Comparison of ENCODE assay signal across 30 cellular contexts in genomic region chr4:26542996-26543395, GRCh38. TPM values are rescaled to one million over a fixed set of nuclear protein-coding genes. Genes with fewer than 3 reads are reported as not detected.
"Had no signal": no experiment of that assay in that cellular context is flagged by ENCODE, and none has a peak within 500 bp of the region (broad histone marks: within the 10 kb centered on the region; RNA-seq: fewer than 3 reads in every experiment).

No MANE protein-coding gene starts in this region.

- H3K36me3 Mint-ChIP-seq: activated naive CD4-positive, alpha-beta T cell treated with anti-CD3 and anti-CD28 coated beads, Interleukin-2, amount 10 ng/mL, durations not matched to agents 7 days and 5 days; activated naive CD8-positive, alpha-beta T cell treated with anti-CD3 and anti-CD28 coated beads for 36 hours; T-cell had no signal

- H3K4me1 ChIP-seq: breast epithelium, SJCRH30 had no signal

- H3K27ac Mint-ChIP-seq: activated CD4-positive, alpha-beta memory T cell treated with anti-CD3 and anti-CD28 coated beads, Interleukin-2, amount 10 ng/mL, durations not matched to agents 7 days and 5 days; activated CD4-positive, alpha-beta T cell treated with anti-CD3 and anti-CD28 coated beads for 36 hours; activated naive CD4-positive, alpha-beta T cell treated with anti-CD3 and anti-CD28 coated beads, Interleukin-2, amount 10 ng/mL, durations not matched to agents 7 days and 5 days; activated naive CD8-positive, alpha-beta T cell treated with anti-CD3 and anti-CD28 coated beads for 36 hours; activated T-cell treated with anti-CD3 and anti-CD28 coated beads, Interleukin-2, amount 50 U/mL, for 72 hours; activated T-helper 2 cell treated with anti-CD3 and anti-CD28 coated beads, Interferon-gamma antibody, Interleukin-2, Interleukin-4, amounts not matched to agents 10 μg/mL and 5 μg/mL and 100 μg/mL, durations not matched to agents 14 hours and 24 hours and 36 hours; T-cell had no signal

- H3K27me3 ChIP-seq: breast epithelium, SJCRH30 had no signal

- H3K4me3 ChIP-seq: breast epithelium, SJCRH30 had no signal

- H3K27me3 Mint-ChIP-seq: activated naive CD4-positive, alpha-beta T cell treated with anti-CD3 and anti-CD28 coated beads, Interleukin-2, amount 10 ng/mL, durations not matched to agents 7 days and 5 days; activated naive CD8-positive, alpha-beta T cell treated with anti-CD3 and anti-CD28 coated beads for 36 hours had no signal

- H3K27ac ChIP-seq: breast epithelium, KMS-11, SJCRH30, VCaP had no signal

- H3K4me3 Mint-ChIP-seq: activated CD4-positive, alpha-beta memory T cell treated with anti-CD3 and anti-CD28 coated beads, Interleukin-2, amount 10 ng/mL, durations not matched to agents 7 days and 5 days; activated CD4-positive, alpha-beta T cell treated with anti-CD3 and anti-CD28 coated beads for 36 hours; activated naive CD4-positive, alpha-beta T cell treated with anti-CD3 and anti-CD28 coated beads, Interleukin-2, amount 10 ng/mL, durations not matched to agents 7 days and 5 days; activated naive CD8-positive, alpha-beta T cell treated with anti-CD3 and anti-CD28 coated beads for 36 hours; activated T-cell treated with anti-CD3 and anti-CD28 coated beads, Interleukin-2, amount 50 U/mL, for 72 hours; T-cell had no signal

- H3K4me1 Mint-ChIP-seq: activated CD4-positive, alpha-beta memory T cell treated with anti-CD3 and anti-CD28 coated beads, Interleukin-2, amount 10 ng/mL, durations not matched to agents 7 days and 5 days; activated CD4-positive, alpha-beta T cell treated with anti-CD3 and anti-CD28 coated beads for 36 hours; activated naive CD4-positive, alpha-beta T cell treated with anti-CD3 and anti-CD28 coated beads, Interleukin-2, amount 10 ng/mL, durations not matched to agents 7 days and 5 days; activated naive CD8-positive, alpha-beta T cell treated with anti-CD3 and anti-CD28 coated beads for 36 hours; T-cell had no signal

- DNase-seq: activated CD4-positive, alpha-beta memory T cell treated with anti-CD3 and anti-CD28 coated beads, Interleukin-2, amount 10 ng/mL, durations not matched to agents 7 days and 5 days; activated CD4-positive, alpha-beta T cell treated with anti-CD3 and anti-CD28 coated beads for 36 hours; activated CD4-positive, alpha-beta T cell treated with anti-CD3 and anti-CD28 coated beads, Interleukin-2, amount 50 U/mL, for 1 hour; activated gamma-delta T cell treated with Interleukin-2 at 50 U/mL for 16 hours; activated naive CD4-positive, alpha-beta T cell treated with anti-CD3 and anti-CD28 coated beads, Interleukin-2, amount 10 ng/mL, durations not matched to agents 7 days and 5 days; activated naive CD8-positive, alpha-beta T cell treated with anti-CD3 and anti-CD28 coated beads for 36 hours; activated T-cell treated with anti-CD3 and anti-CD28 coated beads, Interleukin-2, amount 50 U/mL, for 72 hours; caudate nucleus; MM.1S; NCI-H1105; NCI-H1436; NCI-H1694 treated with DMSO at 0.1 percent for 48 hours; NCI-H2029 treated with DMSO at 0.1 percent for 48 hours; NCI-H345; NCI-H510A; NCI-H526 treated with DMSO at 0.1 percent for 48 hours; NK-92 treated with Interleukin-12 subunit alpha and Interleukin-12 subunit beta, amount 100 ng/mL, for 24 hours; OCI-M1; RPMI8226; SJCRH30; T-cell; T-helper 2 cell; T1000 had no signal

- H3K36me3 ChIP-seq: breast epithelium, SJCRH30 had no signal

- ATAC-seq: activated CD4-positive, alpha-beta T cell treated with anti-CD3 and anti-CD28 coated beads for 36 hours; activated T-cell treated with anti-CD3 and anti-CD28 coated beads, Interleukin-2, amount 50 U/mL, for 72 hours; Panc1; Right ventricle myocardium inferior; T-cell had no signal

RNA-seq across cellular contexts. Expression of gene CCKAR, which starts 52.7 kb away (rescaled TPM):
- total RNA-seq: activated CD4-positive, alpha-beta memory T cell treated with anti-CD3 and anti-CD28 coated beads, Interleukin-2, amount 10 ng/mL, durations not matched to agents 7 days and 5 days; activated CD4-positive, alpha-beta T cell treated with anti-CD3 and anti-CD28 coated beads for 36 hours; activated CD8-positive, alpha-beta memory T cell treated with anti-CD3 and anti-CD28 coated beads for 36 hours; activated naive CD8-positive, alpha-beta T cell treated with anti-CD3 and anti-CD28 coated beads for 36 hours; activated T-cell treated with anti-CD3 and anti-CD28 coated beads, Interleukin-2, amount 50 U/mL, for 72 hours; activated T-helper 2 cell treated with anti-CD3 and anti-CD28 coated beads, Interferon-gamma antibody, Interleukin-2, Interleukin-4, amounts not matched to agents 10 μg/mL and 5 μg/mL and 100 μg/mL, durations not matched to agents 14 hours and 24 hours and 36 hours; breast epithelium; Right ventricle myocardium inferior; T-cell had no signal
